ENCODE assay signal across 8 cellular contexts in the genomic region with DNA sequence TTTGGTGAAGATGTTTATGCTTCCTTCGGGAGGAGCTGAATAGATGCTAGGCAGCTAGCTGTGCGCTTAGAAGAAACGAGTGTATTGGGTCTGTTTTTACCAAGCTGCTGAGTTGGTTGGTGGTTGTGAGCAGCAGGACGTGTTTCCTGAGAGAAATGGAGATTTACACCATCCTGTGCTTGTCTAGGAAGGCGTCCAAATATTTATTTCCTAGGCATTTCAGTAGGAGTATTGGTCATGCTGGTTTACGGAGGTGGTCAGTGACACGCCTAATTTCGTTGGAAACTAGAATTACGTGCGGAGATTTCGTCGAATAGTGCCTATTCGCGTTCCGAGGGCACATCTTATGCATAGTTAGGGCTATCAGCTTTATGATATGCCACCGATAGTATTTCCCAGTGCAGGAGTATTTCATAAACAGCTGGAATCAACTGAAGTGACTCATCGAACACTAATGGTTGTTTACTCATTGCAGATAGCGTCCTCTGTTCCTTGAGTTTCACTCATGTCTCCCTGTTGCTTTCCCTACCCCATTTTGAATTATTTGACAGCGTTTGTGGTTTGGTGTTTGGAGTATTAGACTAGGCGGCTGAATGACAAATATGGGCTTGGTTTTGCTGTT. TPM values are rescaled to one million over a fixed set of nuclear protein-coding genes. Genes with fewer than 3 reads are reported as not detected.
DNase-seq lines count a peak whose midpoint lies in the region; ATAC-seq and TF ChIP-seq lines count a peak whose summit lies in the region.

No MANE protein-coding gene starts in this region.

- TF ChIP-seq CTCF in WERI-Rb-1 (IDR thresholded peaks at IDR 0.05; ENCODE audit: low read depth, low read length) (no peak), fibroblast of pulmonary artery (IDR thresholded peaks at IDR 0.05; ENCODE audit: low read length, missing control alignments) (no peak), omental fat pad (IDR thresholded peaks at IDR 0.05) (no peak), GM13977 (IDR thresholded peaks at IDR 0.05; ENCODE audit: extremely low read depth, insufficient read depth, missing control alignments) (no peak)

- DNase-seq in DMS79 treated with DMSO at 0.1 percent for 48 hours (lab: John Stamatoyannopoulos, UW) (peak; percentile 1), HuH-7 (ENCODE audit: low spot score) (peak; percentile 19), WERI-Rb-1 (no peak), fibroblast of pulmonary artery (ENCODE audit: low read depth) (peak; percentile 82), omental fat pad (ENCODE audit: low spot score) (no peak), GM13977 (ENCODE audit: low spot score) (no peak), HuH-7.5 (ENCODE audit: low spot score) (no peak)

- in situ Hi-C loops in GM13977 (cut with MboI; ENCODE audit: low pct_unique_long_range_greater_than_20kb, low sequenced_read_pairs, unreplicated experiment) = no loop called here

- H3K36me3 ChIP-seq in WERI-Rb-1 = peaks cover 23% of the 10 kb centered on the region

- H3K4me3 ChIP-seq in WERI-Rb-1 (ENCODE audit: low read depth, low read length) (peak overlapping the region; percentile 87), fibroblast of pulmonary artery (replicated peaks; ENCODE audit: low read depth, low read length) (peak overlapping the region; percentile 66)

- no peaks in the 10 kb centered on the region for H3K27me3 ChIP-seq in WERI-Rb-1 (ENCODE audit: insufficient read depth, low read depth, severe bottlenecking)

- peak; percentile 15 for ATAC-seq in GM21360 (IDR thresholded peaks at IDR 0.05; ENCODE audit: unreplicated experiment)
- peak; percentile 71 for ATAC-seq in omental fat pad (ENCODE audit: low FRiP score)

- peaks cover 8% of the 10 kb centered on the region for H3K9me3 ChIP-seq in WERI-Rb-1 (ENCODE audit: severe bottlenecking)

- H3K27ac ChIP-seq in WERI-Rb-1 = peak overlapping the region; percentile 92

RNA-seq across cellular contexts. Expression of a gene that starts 0.8 kb away (rescaled TPM):
- total RNA-seq in omental fat pad = 10 to 100 TPM; 48.0 to 59.9 (median 58.5) TPM

Comparison
In these comparisons a context has a peak if more than half of its experiments do, and no peak if none do; other contexts are left out.
1. DNase-seq: peak in DMS79 treated with DMSO at 0.1 percent for 48 hours (single experiment), HuH-7 (single experiment) and fibroblast of pulmonary artery (single experiment); none in WERI-Rb-1 (single experiment), omental fat pad (single experiment), GM13977 (single experiment) and HuH-7.5 (single experiment).